Comparison of ENCODE assay signal across 2 cellular contexts in the genomic region with DNA sequence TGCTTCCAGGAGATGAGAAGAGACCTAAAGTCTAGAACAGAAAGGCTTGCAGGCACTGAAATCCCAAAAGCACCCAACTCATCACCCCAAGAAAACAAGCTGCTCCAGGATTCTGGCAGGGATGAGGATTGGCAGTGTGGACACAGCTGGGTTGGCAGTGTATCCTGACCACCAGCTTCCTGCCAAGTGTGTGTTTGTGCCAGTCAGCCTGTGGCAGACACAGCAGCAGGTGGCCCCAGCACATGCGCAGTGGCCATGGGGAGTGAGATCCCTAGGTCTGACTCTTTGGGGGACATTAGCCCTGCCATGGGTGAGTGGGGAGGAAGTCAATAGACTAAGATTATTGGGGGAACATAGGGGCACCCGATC.
TF ChIP-seq lines count a peak whose summit lies in the region.

No MANE protein-coding gene starts in this region.

TF ChIP-seq in A549, 52 proteins besides CTCF, POLR2A, EP300 and RAD21:
- TF ChIP-seq, protein P1, sequence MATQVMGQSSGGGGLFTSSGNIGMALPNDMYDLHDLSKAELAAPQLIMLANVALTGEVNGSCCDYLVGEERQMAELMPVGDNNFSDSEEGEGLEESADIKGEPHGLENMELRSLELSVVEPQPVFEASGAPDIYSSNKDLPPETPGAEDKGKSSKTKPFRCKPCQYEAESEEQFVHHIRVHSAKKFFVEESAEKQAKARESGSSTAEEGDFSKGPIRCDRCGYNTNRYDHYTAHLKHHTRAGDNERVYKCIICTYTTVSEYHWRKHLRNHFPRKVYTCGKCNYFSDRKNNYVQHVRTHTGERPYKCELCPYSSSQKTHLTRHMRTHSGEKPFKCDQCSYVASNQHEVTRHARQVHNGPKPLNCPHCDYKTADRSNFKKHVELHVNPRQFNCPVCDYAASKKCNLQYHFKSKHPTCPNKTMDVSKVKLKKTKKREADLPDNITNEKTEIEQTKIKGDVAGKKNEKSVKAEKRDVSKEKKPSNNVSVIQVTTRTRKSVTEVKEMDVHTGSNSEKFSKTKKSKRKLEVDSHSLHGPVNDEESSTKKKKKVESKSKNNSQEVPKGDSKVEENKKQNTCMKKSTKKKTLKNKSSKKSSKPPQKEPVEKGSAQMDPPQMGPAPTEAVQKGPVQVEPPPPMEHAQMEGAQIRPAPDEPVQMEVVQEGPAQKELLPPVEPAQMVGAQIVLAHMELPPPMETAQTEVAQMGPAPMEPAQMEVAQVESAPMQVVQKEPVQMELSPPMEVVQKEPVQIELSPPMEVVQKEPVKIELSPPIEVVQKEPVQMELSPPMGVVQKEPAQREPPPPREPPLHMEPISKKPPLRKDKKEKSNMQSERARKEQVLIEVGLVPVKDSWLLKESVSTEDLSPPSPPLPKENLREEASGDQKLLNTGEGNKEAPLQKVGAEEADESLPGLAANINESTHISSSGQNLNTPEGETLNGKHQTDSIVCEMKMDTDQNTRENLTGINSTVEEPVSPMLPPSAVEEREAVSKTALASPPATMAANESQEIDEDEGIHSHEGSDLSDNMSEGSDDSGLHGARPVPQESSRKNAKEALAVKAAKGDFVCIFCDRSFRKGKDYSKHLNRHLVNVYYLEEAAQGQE (IDR thresholded peaks at IDR 0.05), result no peak
- no peak for TF ChIP-seq TFCP2L1 (CRISPR knock-in tag; IDR thresholded peaks at IDR 0.05)
- TF ChIP-seq HOXA7 (CRISPR knock-in tag; IDR thresholded peaks at IDR 0.05), result no peak
- TF ChIP-seq ESRRA (IDR thresholded peaks at IDR 0.05; ENCODE audit: borderline replicate concordance, low read length), result no peak
- TF ChIP-seq HEYL (CRISPR knock-in tag; IDR thresholded peaks at IDR 0.05), result no peak
- no peak for TF ChIP-seq CHD2 (IDR thresholded peaks at IDR 0.05; ENCODE audit: low read length, partially characterized antibody)
- no peak for TF ChIP-seq RNF2 (IDR thresholded peaks at IDR 0.05; ENCODE audit: borderline replicate concordance, low read depth)
- TF ChIP-seq, protein P2, sequence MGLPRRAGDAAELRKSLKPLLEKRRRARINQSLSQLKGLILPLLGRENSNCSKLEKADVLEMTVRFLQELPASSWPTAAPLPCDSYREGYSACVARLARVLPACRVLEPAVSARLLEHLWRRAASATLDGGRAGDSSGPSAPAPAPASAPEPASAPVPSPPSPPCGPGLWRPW (IDR thresholded peaks at IDR 0.05), result no peak
- TF ChIP-seq POLR2AphosphoS2 (conservative IDR thresholded peaks at IDR 0.05; ENCODE audit: low read length), result no peak
- TF ChIP-seq FOSL2 (IDR thresholded peaks at IDR 0.05), result no peak
- no peak for TF ChIP-seq FOSL2 (CRISPR knock-in tag; IDR thresholded peaks at IDR 0.05)
- no peak for TF ChIP-seq RFX5 (IDR thresholded peaks at IDR 0.05)
- no peak for TF ChIP-seq ZSCAN20 (CRISPR knock-in tag; IDR thresholded peaks at IDR 0.05)
- no peak for TF ChIP-seq TP53 (CRISPR knock-in tag; IDR thresholded peaks at IDR 0.05)
- no peak for TF ChIP-seq CEBPB (IDR thresholded peaks at IDR 0.05)
- TF ChIP-seq CHD4 (IDR thresholded peaks at IDR 0.05; ENCODE audit: borderline replicate concordance), result no peak
- TF ChIP-seq HDAC2 (IDR thresholded peaks at IDR 0.05), result no peak
TF ChIP-seq in A549: peak in this region for 0.

TF ChIP-seq in liver, 16 proteins besides CTCF, POLR2A, EP300 and RAD21:
- no peak for TF ChIP-seq NR2F2 (IDR thresholded peaks at IDR 0.05)
- no peak for TF ChIP-seq TAF1 (conservative IDR thresholded peaks at IDR 0.05)
- TF ChIP-seq, protein P3, sequence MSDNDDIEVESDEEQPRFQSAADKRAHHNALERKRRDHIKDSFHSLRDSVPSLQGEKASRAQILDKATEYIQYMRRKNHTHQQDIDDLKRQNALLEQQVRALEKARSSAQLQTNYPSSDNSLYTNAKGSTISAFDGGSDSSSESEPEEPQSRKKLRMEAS (IDR thresholded peaks at IDR 0.05), result peak; percentile 68
- no peak for TF ChIP-seq EGR1 (IDR thresholded peaks at IDR 0.05; ENCODE audit: low read depth in 2 of 2)
- TF ChIP-seq, protein P4, sequence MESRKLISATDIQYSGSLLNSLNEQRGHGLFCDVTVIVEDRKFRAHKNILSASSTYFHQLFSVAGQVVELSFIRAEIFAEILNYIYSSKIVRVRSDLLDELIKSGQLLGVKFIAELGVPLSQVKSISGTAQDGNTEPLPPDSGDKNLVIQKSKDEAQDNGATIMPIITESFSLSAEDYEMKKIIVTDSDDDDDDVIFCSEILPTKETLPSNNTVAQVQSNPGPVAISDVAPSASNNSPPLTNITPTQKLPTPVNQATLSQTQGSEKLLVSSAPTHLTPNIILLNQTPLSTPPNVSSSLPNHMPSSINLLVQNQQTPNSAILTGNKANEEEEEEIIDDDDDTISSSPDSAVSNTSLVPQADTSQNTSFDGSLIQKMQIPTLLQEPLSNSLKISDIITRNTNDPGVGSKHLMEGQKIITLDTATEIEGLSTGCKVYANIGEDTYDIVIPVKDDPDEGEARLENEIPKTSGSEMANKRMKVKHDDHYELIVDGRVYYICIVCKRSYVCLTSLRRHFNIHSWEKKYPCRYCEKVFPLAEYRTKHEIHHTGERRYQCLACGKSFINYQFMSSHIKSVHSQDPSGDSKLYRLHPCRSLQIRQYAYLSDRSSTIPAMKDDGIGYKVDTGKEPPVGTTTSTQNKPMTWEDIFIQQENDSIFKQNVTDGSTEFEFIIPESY (IDR thresholded peaks at IDR 0.05), result no peak
- TF ChIP-seq GABPA (IDR thresholded peaks at IDR 0.05 in 1 of 2, conservative IDR thresholded peaks at IDR 0.05 in 1 of 2), result peak in 1 of 2 donors; percentile 34
- TF ChIP-seq SP1 (IDR thresholded peaks at IDR 0.05), result no peak
- no peak for TF ChIP-seq FOXA1 (IDR thresholded peaks at IDR 0.05)
- no peak for TF ChIP-seq JUND (IDR thresholded peaks at IDR 0.05)
- peak in 1 of 2 donors; percentile 26 for TF ChIP-seq HNF4A (conservative IDR thresholded peaks at IDR 0.05)
- TF ChIP-seq, protein P1 (IDR thresholded peaks at IDR 0.05), result no peak
- TF ChIP-seq FOXA2 (IDR thresholded peaks at IDR 0.05), result peak; percentile 89
- TF ChIP-seq YY1 (IDR thresholded peaks at IDR 0.05), result no peak
- TF ChIP-seq RXRA (IDR thresholded peaks at IDR 0.05), result peak; percentile 35 to 36
- TF ChIP-seq HNF4G (IDR thresholded peaks at IDR 0.05), result no peak
- TF ChIP-seq, protein P5, sequence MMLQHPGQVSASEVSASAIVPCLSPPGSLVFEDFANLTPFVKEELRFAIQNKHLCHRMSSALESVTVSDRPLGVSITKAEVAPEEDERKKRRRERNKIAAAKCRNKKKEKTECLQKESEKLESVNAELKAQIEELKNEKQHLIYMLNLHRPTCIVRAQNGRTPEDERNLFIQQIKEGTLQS (IDR thresholded peaks at IDR 0.05), result no peak
